In genomic region chr7:37476881-37477280, GRCh38 we compare ENCODE assay signal across 27 cellular contexts.
"Had no signal": no experiment of that assay in that cellular context is flagged by ENCODE, and none has a peak within 500 bp of the region (broad histone marks: within the 10 kb centered on the region; RNA-seq: fewer than 3 reads in every experiment).

No MANE protein-coding gene starts in this region.

- H3K4me3 ChIP-seq: cardiac muscle cell, coronary artery, gastrocnemius medialis, heart left ventricle, hepatocyte, left ventricle myocardium inferior, lung, mucosa of descending colon, neural progenitor cell, sigmoid colon, thoracic aorta, tibial nerve, upper lobe of right lung had no signal

- DNase-seq: dermis blood vessel endothelial cell; effector memory CD4-positive, alpha-beta T cell; erythroblast; gastrocnemius medialis; heart left ventricle; kidney; left cardiac atrium; left ventricle myocardium inferior; mesenchymal stem cell; mucosa of descending colon; naive B cell; sigmoid colon; stimulated activated CD4-positive, alpha-beta T cell treated with anti-CD3 and anti-CD28 coated beads, Interleukin-4, amount 100 ng/mL, for 4 hours; stimulated activated naive CD8-positive, alpha-beta T cell treated with anti-CD3 and anti-CD28 coated beads, Interleukin-15, Interleukin-2, amounts not matched to agents 100 U/mL and 50 U/mL, for 24 hours; upper lobe of right lung had no signal

- H3K9me3 Mint-ChIP-seq: natural killer cell treated with Interleukin-12 subunit alpha and Interleukin-12 subunit beta and Interleukin-15 and Interleukin-18, amount 100 ng/mL, for 72 hours; neural progenitor cell had no signal

- H3K4me3 Mint-ChIP-seq: mesothelial cell of epicardium; naive B cell; natural killer cell treated with Interleukin-12 subunit alpha and Interleukin-12 subunit beta and Interleukin-15 and Interleukin-18, amount 100 ng/mL, for 72 hours; neural progenitor cell; stimulated activated memory B cell treated with anti-CD40 and anti-IgM and Interleukin-4, amounts not matched to agents 10 μg/mL and 1 μg/mL and 100 μg/mL, for 72 hours had no signal

- ATAC-seq: gastrocnemius medialis; heart left ventricle; left cardiac atrium; mucosa of descending colon; natural killer cell treated with Interleukin-12 subunit alpha and Interleukin-12 subunit beta and Interleukin-15 and Interleukin-18, amount 100 ng/mL, for 72 hours; stimulated activated memory B cell treated with anti-CD40 and anti-IgM and Interleukin-4, amounts not matched to agents 10 μg/mL and 1 μg/mL and 100 μg/mL, for 72 hours; stimulated activated naive CD8-positive, alpha-beta T cell treated with anti-CD3 and anti-CD28 coated beads, Interleukin-15, Interleukin-2, amounts not matched to agents 100 U/mL and 50 U/mL, for 24 hours; upper lobe of right lung had no signal

- H3K27ac Mint-ChIP-seq: mesothelial cell of epicardium; naive B cell; natural killer cell treated with Interleukin-12 subunit alpha and Interleukin-12 subunit beta and Interleukin-15 and Interleukin-18, amount 100 ng/mL, for 72 hours; neural progenitor cell; progenitor cell of endocrine pancreas; stimulated activated memory B cell treated with anti-CD40 and anti-IgM and Interleukin-4, amounts not matched to agents 10 μg/mL and 1 μg/mL and 100 μg/mL, for 72 hours had no signal

- H3K36me3 ChIP-seq: cardiac muscle cell, gastrocnemius medialis, heart left ventricle, left ventricle myocardium inferior, neural progenitor cell, sigmoid colon, thoracic aorta, tibial nerve, upper lobe of right lung had no signal

- H3K4me1 Mint-ChIP-seq: mesothelial cell of epicardium; naive B cell; neural progenitor cell; stimulated activated memory B cell treated with anti-CD40 and anti-IgM and Interleukin-4, amounts not matched to agents 10 μg/mL and 1 μg/mL and 100 μg/mL, for 72 hours had no signal

- H3K4me1 ChIP-seq: gastrocnemius medialis, sigmoid colon, upper lobe of right lung had no signal

- H3K27me3 ChIP-seq: cardiac muscle cell, gastrocnemius medialis, heart left ventricle, hepatocyte, neural progenitor cell, sigmoid colon, tibial nerve, upper lobe of right lung had no signal

- H3K27me3 Mint-ChIP-seq: progenitor cell of endocrine pancreas had no signal

- H3K36me3 Mint-ChIP-seq: mesothelial cell of epicardium; naive B cell; natural killer cell treated with Interleukin-12 subunit alpha and Interleukin-12 subunit beta and Interleukin-15 and Interleukin-18, amount 100 ng/mL, for 72 hours; neural progenitor cell; stimulated activated memory B cell treated with anti-CD40 and anti-IgM and Interleukin-4, amounts not matched to agents 10 μg/mL and 1 μg/mL and 100 μg/mL, for 72 hours had no signal

- H3K9me3 ChIP-seq: gastrocnemius medialis, heart left ventricle, left ventricle myocardium inferior, mucosa of descending colon, sigmoid colon, thoracic aorta, tibial nerve, upper lobe of right lung had no signal

- H3K27ac ChIP-seq: cardiac muscle cell, coronary artery, gastrocnemius medialis, heart left ventricle, hepatocyte, left ventricle myocardium inferior, neural progenitor cell, parathyroid adenoma, sigmoid colon, thoracic aorta, upper lobe of right lung had no signal
